ENCODE assay signal across 26 cellular contexts in genomic region chr1:17503146-17503545, GRCh38. TPM values are rescaled to one million over a fixed set of nuclear protein-coding genes. Genes with fewer than 3 reads are reported as not detected.
A peak's percentile ranks its signal among the peaks of the same experiment; 100 is the strongest.
DNase-seq lines count a peak whose midpoint lies in the region; ATAC-seq and TF ChIP-seq lines count a peak whose summit lies in the region.
"Had no signal": no experiment of that assay in that cellular context is flagged by ENCODE, and none has a peak within 500 bp of the region (broad histone marks: within the 10 kb centered on the region; RNA-seq: fewer than 3 reads in every experiment).

No MANE protein-coding gene starts in this region.

- H3K79me2 ChIP-seq in GM23338 (replicated peaks; ENCODE audit: insufficient read depth) = no peaks in the 10 kb centered on the region

- ATAC-seq in Right ventricle myocardium inferior (peak; percentile 17), Right ventricle myocardium superior (ENCODE audit: poor library complexity) (no peak), left colon (peak; percentile 61), gastrocnemius medialis (no peak), GM23338 (no peak), GM21619 (IDR thresholded peaks at IDR 0.05; ENCODE audit: unreplicated experiment) (no peak)

- no peaks in the 10 kb centered on the region for H3K36me3 Mint-ChIP-seq in GM23338 (ENCODE audit: low read depth)
- H3K36me3 Mint-ChIP-seq: brain, CD14-positive monocyte had no signal

- H3K4me1 ChIP-seq in gastrocnemius medialis (peaks cover 9 to 11% of the 10 kb centered on the region in 2 donors), GM23338 (ENCODE audit: insufficient read depth) (no peaks in the 10 kb centered on the region; the same call in 1 of the 2 replicates)
- H3K4me1 ChIP-seq: SJSA1 had no signal

- no peaks in the 10 kb centered on the region for H3K9me3 ChIP-seq in gastrocnemius medialis
- H3K9me3 ChIP-seq: ovary, SJSA1, tibial nerve had no signal

- TF ChIP-seq POLR2A in gastrocnemius medialis (IDR thresholded peaks at IDR 0.05) = no peak

- H3K4me3 ChIP-seq in gastrocnemius medialis = no peak overlapping the region
- H3K4me3 ChIP-seq in GM23338 = no peak overlapping the region
- H3K4me3 ChIP-seq: ovary, SJSA1, tibial nerve had no signal

- H3K4me2 ChIP-seq in GM23338 = no peak overlapping the region

- DNase-seq in Right ventricle myocardium inferior (ENCODE audit: missing footprints) (no peak), Right ventricle myocardium superior (no peak), left colon (no peak), gastrocnemius medialis (no peak), NCI-H1105 (lab: John Stamatoyannopoulos, UW) (no peak), HuH-7.5 (ENCODE audit: low spot score) (no peak), GM23338 (ENCODE audit: low spot score) (no peak)
- DNase-seq: 8988T; activated CD4-positive, alpha-beta memory T cell treated with anti-CD3 and anti-CD28 coated beads, Interleukin-2, amount 10 ng/mL, durations not matched to agents 7 days and 5 days; activated CD8-positive, alpha-beta memory T cell treated with anti-CD3 and anti-CD28 coated beads, Interleukin-2, amount 50 U/mL, for 4 hours; activated naive CD4-positive, alpha-beta T cell treated with anti-CD3 and anti-CD28 coated beads for 36 hours; GF-D8; glutamatergic neuron; islet precursor cell; NCI-H1694; NCI-H510A; ovary; stimulated activated CD8-positive, alpha-beta memory T cell treated with anti-CD3 and anti-CD28 coated beads, Interleukin-4, amount 100 ng/mL, for 48 hours; stimulated activated naive CD8-positive, alpha-beta T cell treated with anti-CD3 and anti-CD28 coated beads, Interleukin-15, amount 100 ng/mL, for 72 hours; T-helper 9 cell had no signal

- in situ Hi-C loops in gastrocnemius medialis (cut with MboI; ENCODE audit: low sequenced_read_pairs in 4 of 4) = loop anchor here in 2 of 4 donors (5.0 kb wide), 1 partner anchor 104 kb away; no protein-coding TSS in a partner anchor

- H3K9me2 ChIP-seq in GM23338 (ENCODE audit: insufficient read depth) = no peaks in the 10 kb centered on the region

- peaks cover 7% of the 10 kb centered on the region; the same call in 2 of the 3 replicates for H3K4me1 Mint-ChIP-seq in GM23338
- H3K4me1 Mint-ChIP-seq: activated CD4-positive, alpha-beta memory T cell treated with anti-CD3 and anti-CD28 coated beads, Interleukin-2, amount 10 ng/mL, durations not matched to agents 7 days and 5 days; stimulated activated naive CD8-positive, alpha-beta T cell treated with anti-CD3 and anti-CD28 coated beads, Interleukin-15, amount 100 ng/mL, for 72 hours had no signal

- 0 out of 2 replicates have a peak, but pooled peaks cover 2% of the 10 kb centered on the region for H3F3A ChIP-seq in GM23338 (replicated peaks; ENCODE audit: low read depth)

- H2AFZ ChIP-seq in GM23338 = no peak overlapping the region

- no peak overlapping the region for H3K27ac Mint-ChIP-seq in GM23338
- H3K27ac Mint-ChIP-seq: activated CD4-positive, alpha-beta memory T cell treated with anti-CD3 and anti-CD28 coated beads, Interleukin-2, amount 10 ng/mL, durations not matched to agents 7 days and 5 days; activated naive CD4-positive, alpha-beta T cell treated with anti-CD3 and anti-CD28 coated beads for 36 hours; CD14-positive monocyte; nephron; stimulated activated naive CD8-positive, alpha-beta T cell treated with anti-CD3 and anti-CD28 coated beads, Interleukin-15, amount 100 ng/mL, for 72 hours had no signal

- TF ChIP-seq CTCF in gastrocnemius medialis (IDR thresholded peaks at IDR 0.05 in 4 of 5, conservative IDR thresholded peaks at IDR 0.05 in 1 of 5) (no peak), GM23338 (conservative IDR thresholded peaks at IDR 0.05; ENCODE audit: low read depth in 2 of 2) (no peak)

- intact Hi-C loops in Right ventricle myocardium inferior (cut with DNase I) (no loop called here), Right ventricle myocardium superior (cut with DNase I) (loop anchor here (2.0 kb wide), 1 partner anchor 102 kb away; no protein-coding TSS in a partner anchor), left colon (cut with DNase I, micrococcal nuclease) (loop anchor here in 1 of 2 donors (5.0 kb wide), 1 partner anchor 104 kb away; no protein-coding TSS in a partner anchor), gastrocnemius medialis (cut with DNase I; ENCODE audit: low total_unique reads) (no loop called here)

- H3K27ac ChIP-seq in gastrocnemius medialis (peak overlapping the region in 3 of 4 donors; percentile 29 to 74 (median 50)), GM23338 (ENCODE audit: low read depth) (no peak overlapping the region)
- H3K27ac ChIP-seq: ovary, SJSA1 had no signal

- peaks cover 2% of the 10 kb centered on the region; the same call in 2 of the 3 replicates for H3K9me3 Mint-ChIP-seq in GM23338
- H3K9me3 Mint-ChIP-seq: activated CD4-positive, alpha-beta memory T cell treated with anti-CD3 and anti-CD28 coated beads, Interleukin-2, amount 10 ng/mL, durations not matched to agents 7 days and 5 days; stimulated activated naive CD8-positive, alpha-beta T cell treated with anti-CD3 and anti-CD28 coated beads, Interleukin-15, amount 100 ng/mL, for 72 hours had no signal

- no peaks in the 10 kb centered on the region for H4K20me1 ChIP-seq in GM23338 (replicated peaks; ENCODE audit: insufficient read depth)

- H3K36me3 ChIP-seq in gastrocnemius medialis (no peaks in the 10 kb centered on the region), GM23338 (ENCODE audit: insufficient read depth) (no peaks in the 10 kb centered on the region)
- H3K36me3 ChIP-seq: ovary, SJSA1, tibial nerve had no signal

- no peak overlapping the region for H3K4me3 Mint-ChIP-seq in GM23338
- H3K4me3 Mint-ChIP-seq: activated CD4-positive, alpha-beta memory T cell treated with anti-CD3 and anti-CD28 coated beads, Interleukin-2, amount 10 ng/mL, durations not matched to agents 7 days and 5 days; activated naive CD4-positive, alpha-beta T cell treated with anti-CD3 and anti-CD28 coated beads for 36 hours; CD14-positive monocyte; nephron; stimulated activated naive CD8-positive, alpha-beta T cell treated with anti-CD3 and anti-CD28 coated beads, Interleukin-15, amount 100 ng/mL, for 72 hours had no signal

- peaks cover 11% of the 10 kb centered on the region for H3K27me3 Mint-ChIP-seq in GM23338 (ENCODE audit: insufficient read depth, low read depth, poor library complexity)
- H3K27me3 Mint-ChIP-seq: brain had no signal

- H3K27me3 ChIP-seq in gastrocnemius medialis (no peaks in the 10 kb centered on the region), GM23338 (ENCODE audit: insufficient read depth) (no peaks in the 10 kb centered on the region)
- H3K27me3 ChIP-seq: ovary, tibial nerve had no signal

RNA-seq across cellular contexts. Expression of gene ARHGEF10L, which starts 36.4 kb away (rescaled TPM):
- total RNA-seq in Right ventricle myocardium inferior = 59.9 TPM
- total RNA-seq in Right ventricle myocardium superior = 55.6 TPM
- total RNA-seq in left colon = 100 to 1,000 TPM in 1 of 2 donors, 10 to 100 TPM in 1; 91.0 to 151 TPM
- 100 to 1,000 TPM in 1 of 4 donors, 10 to 100 TPM in 3; 21.2 to 111 (median 73.8) TPM for total RNA-seq in gastrocnemius medialis
- total RNA-seq in GM23338 (2014; rRNA removed; shearing (Covaris generic)) = 37.9 and 46.8 TPM in 2 replicates
- 12.1 and 13.4 TPM in 2 replicates for polyA plus RNA-seq in GM23338 (2016; fragmentation: Nextera tagmentation; extraction: Ambion mirVana)
- total RNA-seq: activated CD4-positive, alpha-beta memory T cell treated with anti-CD3 and anti-CD28 coated beads, Interleukin-2, amount 10 ng/mL, durations not matched to agents 7 days and 5 days; activated naive CD4-positive, alpha-beta T cell treated with anti-CD3 and anti-CD28 coated beads for 36 hours had no signal

Comparison
In these comparisons a context has a peak if more than half of its experiments do, and no peak if none do; other contexts are left out.
1. ATAC-seq: peak in Right ventricle myocardium inferior (single experiment) and left colon (single experiment); none in Right ventricle myocardium superior (single experiment), gastrocnemius medialis (0 of 2), GM23338 (single experiment) and GM21619 (single experiment).